In the genomic region with DNA sequence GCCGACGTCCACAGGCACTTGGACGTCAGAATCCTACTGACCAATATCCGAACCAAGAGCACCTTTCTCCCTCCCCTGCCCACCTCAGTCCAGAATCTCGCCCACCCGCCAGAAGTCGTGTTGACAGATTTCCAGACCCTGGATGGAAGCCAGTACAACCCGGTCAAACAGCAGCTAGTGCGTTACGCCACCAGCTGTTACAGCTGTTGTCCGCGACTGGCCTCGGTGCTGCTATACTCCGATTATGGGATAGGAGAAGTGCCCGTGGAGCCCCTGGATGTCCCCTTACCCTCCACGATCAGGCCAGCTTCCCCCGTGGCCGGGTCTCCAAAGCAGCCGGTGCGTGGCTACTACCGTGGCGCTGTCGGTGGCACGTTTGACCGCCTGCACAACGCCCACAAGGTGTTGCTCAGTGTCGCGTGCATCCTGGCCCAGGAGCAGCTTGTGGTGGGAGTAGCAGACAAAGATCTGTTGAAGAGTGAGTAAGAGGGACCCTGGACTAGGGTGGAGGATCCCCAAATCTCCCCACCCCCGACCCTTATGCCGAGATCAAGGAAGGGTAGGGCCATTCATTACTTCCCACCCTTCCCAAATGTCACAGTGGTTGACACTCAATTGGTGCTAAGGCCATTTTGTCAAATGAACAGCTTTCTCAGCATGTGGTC, we compare ENCODE assay signal across 8 cellular contexts. TPM values are rescaled to one million over a fixed set of nuclear protein-coding genes. Genes with fewer than 3 reads are reported as not detected.
DNase-seq lines count a peak whose midpoint lies in the region; ATAC-seq and TF ChIP-seq lines count a peak whose summit lies in the region.

No MANE protein-coding gene starts in this region.

- no peaks in the 10 kb centered on the region for H3K27me3 Mint-ChIP-seq in endodermal cell (ENCODE audit: insufficient read depth)

- H3K9ac ChIP-seq in NT2/D1 (ENCODE audit: insufficient read length, low read depth) (peak overlapping the region; percentile 87), endodermal cell (ENCODE audit: extremely low read depth, low read length, poor library complexity, severe bottlenecking) (peak overlapping the region; percentile 81), neuronal stem cell (ENCODE audit: low read depth, low read length, poor library complexity) (peak overlapping the region; percentile 94)

- DNase-seq in COLO668 (lab: John Stamatoyannopoulos, UW; ENCODE audit: unreplicated experiment) (peak; percentile 12), NT2/D1 (ENCODE audit: low read depth, low spot score) (no peak), endodermal cell (no peak), neuronal stem cell (ENCODE audit: low spot score) (no peak), sciatic nerve (ENCODE audit: low spot score) (no peak), HK-2 (ENCODE audit: unreplicated experiment) (no peak)

- H4K8ac ChIP-seq in neuronal stem cell (ENCODE audit: low read depth, low read length), result no peak overlapping the region

- H3K4ac ChIP-seq in neuronal stem cell (ENCODE audit: low read length), result no peak overlapping the region

- H3K27me3 ChIP-seq in NT2/D1 (ENCODE audit: insufficient read depth, insufficient read length), result no peaks in the 10 kb centered on the region
- H3K27me3 ChIP-seq in endodermal cell (ENCODE audit: control insufficient read depth, insufficient read depth, low read length, poor library complexity, severe bottlenecking), result no peaks in the 10 kb centered on the region
- H3K27me3 ChIP-seq in neuronal stem cell (ENCODE audit: control insufficient read depth in 3 of 3, insufficient read depth in 3 of 3, low read depth in 1 of 3, low read length in 3 of 3), result no peaks in the 10 kb centered on the region

- no peak overlapping the region for H2BK120ac ChIP-seq in neuronal stem cell (ENCODE audit: low read depth, low read length)

- H3K9me3 ChIP-seq in NT2/D1 (ENCODE audit: insufficient read depth, low read length), result no peaks in the 10 kb centered on the region
- H3K9me3 ChIP-seq in endodermal cell (ENCODE audit: control insufficient read depth, low read length), result no peaks in the 10 kb centered on the region
- H3K9me3 ChIP-seq in neuronal stem cell (replicated peaks in 1 of 2; ENCODE audit: control insufficient read depth in 2 of 2, insufficient read depth in 1 of 2, low read depth in 1 of 2, low read length in 2 of 2), result no peaks in the 10 kb centered on the region

- TF ChIP-seq CTCF in endodermal cell (conservative IDR thresholded peaks at IDR 0.05), result no peak

- no peak overlapping the region for H3K23ac ChIP-seq in neuronal stem cell (ENCODE audit: low read depth, low read length, poor library complexity)

- H3K4me1 ChIP-seq in NT2/D1 (ENCODE audit: insufficient read depth, insufficient read length) (peaks cover 19% of the 10 kb centered on the region), endodermal cell (ENCODE audit: control insufficient read depth, insufficient read depth, low read length) (peaks cover 4% of the 10 kb centered on the region), neuronal stem cell (ENCODE audit: control insufficient read depth in 2 of 2, insufficient read depth in 1 of 2, low read depth in 1 of 2, low read length in 2 of 2) (peaks cover 15 to 16% of the 10 kb centered on the region in 2 donors)

- H3K79me1 ChIP-seq in neuronal stem cell (ENCODE audit: low read depth, low read length), result peaks cover 21% of the 10 kb centered on the region

- no peak overlapping the region for H3K18ac ChIP-seq in neuronal stem cell (ENCODE audit: low read length)

- H3K4me3 ChIP-seq in NT2/D1 (ENCODE audit: insufficient read length, low read depth), result peak overlapping the region; percentile 93
- peak overlapping the region; percentile 85 for H3K4me3 ChIP-seq in endodermal cell (ENCODE audit: low read length)
- peak overlapping the region; percentile 66 to 92 for H3K4me3 ChIP-seq in neuronal stem cell (ENCODE audit: low read length in 2 of 2)

- peak overlapping the region; percentile 94 for H3K4me2 ChIP-seq in neuronal stem cell (ENCODE audit: insufficient read depth, low read length, poor library complexity, severe bottlenecking)

- H2BK15ac ChIP-seq in neuronal stem cell (ENCODE audit: low read length), result no peak overlapping the region

- ATAC-seq in GM21360 (IDR thresholded peaks at IDR 0.05; ENCODE audit: unreplicated experiment) (no peak), sciatic nerve (no peak), HG02885 (IDR thresholded peaks at IDR 0.05; ENCODE audit: poor library complexity, unreplicated experiment) (no peak)

- WGBS in endodermal cell (ENCODE audit: insufficient coverage in 1 of 2, insufficient read length in 1 of 2), 2 experiments, result 77 to 80% methylated on average over 26 to 30 of the region's 30 CpGs
- no CpG with 5 or more reads among the region's 30 CpGs for WGBS in neuronal stem cell (ENCODE audit: extremely low coverage in 2 of 2, insufficient read length in 2 of 2, insufficient replicate concordance in 1 of 2), 2 donors

- H3K9me3 Mint-ChIP-seq in endodermal cell, result no peaks in the 10 kb centered on the region

- H3K4me1 Mint-ChIP-seq in endodermal cell, result peaks cover 25% of the 10 kb centered on the region

- H2BK12ac ChIP-seq in neuronal stem cell (ENCODE audit: low read length), result no peak overlapping the region

- intact Hi-C loops in sciatic nerve (cut with DNase I), result no loop called here

- H2AFZ ChIP-seq in neuronal stem cell (ENCODE audit: low read length), result no peak overlapping the region

- peak overlapping the region; percentile 96 for H3K27ac Mint-ChIP-seq in endodermal cell

- H3K36me3 ChIP-seq in NT2/D1 (ENCODE audit: insufficient read depth, insufficient read length, low read length) (peaks cover 46% of the 10 kb centered on the region), endodermal cell (ENCODE audit: control insufficient read depth, insufficient read depth, low read length) (peaks cover 30% of the 10 kb centered on the region), neuronal stem cell (replicated peaks in 1 of 2; ENCODE audit: control insufficient read depth in 2 of 2, insufficient read depth in 2 of 2, low read length in 2 of 2) (peaks cover 21 to 35% of the 10 kb centered on the region in 2 donors)

- H3K27ac ChIP-seq in endodermal cell (ENCODE audit: low read depth, low read length), result no peak overlapping the region
- H3K27ac ChIP-seq in neuronal stem cell (replicated peaks; ENCODE audit: low read length), result no peak overlapping the region

- no peak overlapping the region for H2AK5ac ChIP-seq in neuronal stem cell (ENCODE audit: low read depth, low read length)

- H3K14ac ChIP-seq in neuronal stem cell (ENCODE audit: low read length), result no peak overlapping the region

- H4K91ac ChIP-seq in neuronal stem cell (ENCODE audit: low read depth, low read length, poor library complexity), result no peak overlapping the region

- H3K4me3 Mint-ChIP-seq in endodermal cell, result peak overlapping the region; percentile 94

- peaks cover 11% of the 10 kb centered on the region for H3K36me3 Mint-ChIP-seq in endodermal cell (ENCODE audit: low read depth)

- no peak overlapping the region for H2BK5ac ChIP-seq in neuronal stem cell (ENCODE audit: low read length)

RNA-seq across cellular contexts. Expression of gene COASY, which starts 1.0 kb away (rescaled TPM):
- total RNA-seq in endodermal cell (10 to 100 TPM; 97.7 to 99.4 TPM), sciatic nerve (45.2 TPM)
- 75.8 TPM for polyA plus RNA-seq in endodermal cell (2013, experiment 1 of 2)
- 59.8 TPM for polyA plus RNA-seq in endodermal cell (2013, experiment 2 of 2)
- polyA plus RNA-seq in neuronal stem cell (2013, experiment 1 of 2), result 74.9 TPM
- 76.5 TPM for polyA plus RNA-seq in neuronal stem cell (2013, experiment 2 of 2)

RNA-seq across cellular contexts. Expression of gene MLX, which starts 3.9 kb away (rescaled TPM):
- total RNA-seq in endodermal cell (10 to 100 TPM; 37.1 to 38.5 TPM), sciatic nerve (26.6 TPM)
- polyA plus RNA-seq in endodermal cell (2013, experiment 1 of 2), result 38.7 TPM
- 34.2 TPM for polyA plus RNA-seq in endodermal cell (2013, experiment 2 of 2)
- polyA plus RNA-seq in neuronal stem cell (2013, experiment 1 of 2), result 25.1 TPM
- polyA plus RNA-seq in neuronal stem cell (2013, experiment 2 of 2), result 25.5 TPM

RNA-seq across cellular contexts. Expression of gene HSD17B1, which starts 10.3 kb away (rescaled TPM):
- total RNA-seq in endodermal cell (1 to 10 TPM; 2.4 to 2.8 TPM), sciatic nerve (2.4 TPM)
- 2.1 TPM for polyA plus RNA-seq in endodermal cell (2013, experiment 1 of 2)
- 1.2 TPM for polyA plus RNA-seq in endodermal cell (2013, experiment 2 of 2)
- polyA plus RNA-seq in neuronal stem cell (2013, experiment 1 of 2), result 1.6 TPM
- polyA plus RNA-seq in neuronal stem cell (2013, experiment 2 of 2), result 1.8 TPM

RNA-seq across cellular contexts. Expression of gene PSMC3IP, which starts 14.6 kb away (rescaled TPM):
- 10 to 100 TPM; 27.8 to 38.6 TPM for total RNA-seq in endodermal cell
- polyA plus RNA-seq in endodermal cell (2013, experiment 1 of 2), result 29.5 TPM
- polyA plus RNA-seq in endodermal cell (2013, experiment 2 of 2), result 27.7 TPM
- polyA plus RNA-seq in neuronal stem cell (2013, experiment 1 of 2), result 27.2 TPM
- 27.4 TPM for polyA plus RNA-seq in neuronal stem cell (2013, experiment 2 of 2)
- 5.9 TPM for total RNA-seq in sciatic nerve

RNA-seq across cellular contexts. Expression of gene NAGLU, which starts 26.9 kb away (rescaled TPM):
- total RNA-seq in endodermal cell, result 10 to 100 TPM; 29.1 to 31.5 TPM
- 15.7 TPM for polyA plus RNA-seq in endodermal cell (2013, experiment 1 of 2)
- 13.6 TPM for polyA plus RNA-seq in endodermal cell (2013, experiment 2 of 2)
- 6.6 TPM for polyA plus RNA-seq in neuronal stem cell (2013, experiment 1 of 2)
- 6.4 TPM for polyA plus RNA-seq in neuronal stem cell (2013, experiment 2 of 2)
- 28.8 TPM for total RNA-seq in sciatic nerve
